8 cellular contexts compared by ENCODE assay signal in genomic region chr14:103819503-103820307, GRCh38. TPM values are rescaled to one million over a fixed set of nuclear protein-coding genes. Genes with fewer than 3 reads are reported as not detected.
DNase-seq lines count a peak whose midpoint lies in the region; ATAC-seq and TF ChIP-seq lines count a peak whose summit lies in the region.

No MANE protein-coding gene starts in this region.

- intact Hi-C loops in mammary epithelial cell (cut with micrococcal nuclease) (no loop called here), right lobe of liver (cut with DNase I) (no loop called here)
- intact Hi-C loops in activated T-helper 2 cell treated with anti-CD3 and anti-CD28 coated beads, Interferon-gamma antibody, Interleukin-2, Interleukin-4, amounts not matched to agents 10 μg/mL and 5 μg/mL and 100 μg/mL, durations not matched to agents 14 hours and 24 hours and 36 hours (cut with micrococcal nuclease): no loop called here

- TF ChIP-seq POLR2A in right lobe of liver (IDR thresholded peaks at IDR 0.05): no peak

- TF ChIP-seq CTCF in BE2C (IDR thresholded peaks at IDR 0.05; ENCODE audit: low read depth, low read length) (no peak), mammary epithelial cell (conservative IDR thresholded peaks at IDR 0.05 in 1 of 2, IDR thresholded peaks at IDR 0.05 in 1 of 2; ENCODE audit: extremely low read depth in 1 of 2, insufficient read depth in 1 of 2, low read depth in 1 of 2, low read length in 2 of 2) (no peak), right lobe of liver (IDR thresholded peaks at IDR 0.05) (no peak)

- H3K4me1 Mint-ChIP-seq in activated T-helper 2 cell treated with anti-CD3 and anti-CD28 coated beads, Interferon-gamma antibody, Interleukin-2, Interleukin-4, amounts not matched to agents 10 μg/mL and 5 μg/mL and 100 μg/mL, durations not matched to agents 14 hours and 24 hours and 36 hours (ENCODE audit: low read depth): peaks cover 6% of the 10 kb centered on the region

- 75% methylated on average over 7 of the region's 7 CpGs for WGBS in mammary epithelial cell (ENCODE audit: low coverage, missing lambda C conversion rate)
- WGBS in right lobe of liver (ENCODE audit: insufficient coverage, low coverage, low lambda C conversion rate, missing lambda C conversion rate): 13% methylated on average over 6 of the region's 7 CpGs

- peaks cover 25% of the 10 kb centered on the region for H3K4me1 ChIP-seq in BE2C
- no peaks in the 10 kb centered on the region for H3K4me1 ChIP-seq in mammary epithelial cell (ENCODE audit: insufficient read depth, low read length)
- H3K4me1 ChIP-seq in right lobe of liver: peaks cover 0 to 16% (median 7%) of the 10 kb centered on the region in 4 donors

- CTCF ChIA-PET in mammary epithelial cell (lab: Charles Lee; ENCODE audit: low non-redundant PET): interaction anchor here (0.6 kb wide), 1 partner anchor 45 kb away, joined by 3 read pairs; no protein-coding TSS in a partner anchor

- H3K27me3 ChIP-seq in BE2C (no peaks in the 10 kb centered on the region), mammary epithelial cell (ENCODE audit: insufficient read depth, low read length) (no peaks in the 10 kb centered on the region), right lobe of liver (no peaks in the 10 kb centered on the region)

- H3K27ac Mint-ChIP-seq in activated T-helper 2 cell treated with anti-CD3 and anti-CD28 coated beads, Interferon-gamma antibody, Interleukin-2, Interleukin-4, amounts not matched to agents 10 μg/mL and 5 μg/mL and 100 μg/mL, durations not matched to agents 14 hours and 24 hours and 36 hours: no peak overlapping the region

- H3K9me3 ChIP-seq in BE2C: no peaks in the 10 kb centered on the region
- no peaks in the 10 kb centered on the region for H3K9me3 ChIP-seq in mammary epithelial cell (replicated peaks; ENCODE audit: insufficient read depth, low read length)
- no peaks in the 10 kb centered on the region for H3K9me3 ChIP-seq in right lobe of liver

- H3K4me3 ChIP-seq in BE2C (ENCODE audit: low read depth, low read length) (peak overlapping the region; percentile 15), mammary epithelial cell (replicated peaks in 1 of 3; ENCODE audit: insufficient read depth in 1 of 3, low read depth in 2 of 3, low read length in 3 of 3) (no peak overlapping the region), right lobe of liver (no peak overlapping the region)

- no TSS peak for BruUV-seq in mammary epithelial cell (replicated peaks; lab: Mats Ljungman, UMichigan)

- H3K27me3 Mint-ChIP-seq in activated T-helper 2 cell treated with anti-CD3 and anti-CD28 coated beads, Interferon-gamma antibody, Interleukin-2, Interleukin-4, amounts not matched to agents 10 μg/mL and 5 μg/mL and 100 μg/mL, durations not matched to agents 14 hours and 24 hours and 36 hours (ENCODE audit: low read depth): peaks cover 2% of the 10 kb centered on the region

- dilution Hi-C loops in mammary epithelial cell (cut with HindIII; ENCODE audit: low sequenced_read_pairs): no loop called here

- DNase-seq in BE2C: peak; percentile 85
- peak; percentile 90 for DNase-seq in NCI-H1105 treated with DMSO at 0.1 percent for 48 hours (lab: John Stamatoyannopoulos, UW)
- DNase-seq in mammary epithelial cell: peak; percentile 45
- peak in 1 of 3 donors; percentile 42 for DNase-seq in right lobe of liver
- DNase-seq in CD1c-positive myeloid dendritic cell (ENCODE audit: extremely low spot score): no peak
- DNase-seq in HPDE6-E6E7 (ENCODE audit: extremely low spot score): no peak
- no peak for DNase-seq in activated T-helper 2 cell treated with anti-CD3 and anti-CD28 coated beads, Interferon-gamma antibody, Interleukin-2, Interleukin-4, amounts not matched to agents 10 μg/mL and 5 μg/mL and 100 μg/mL, durations not matched to agents 14 hours and 24 hours and 36 hours (ENCODE audit: low spot score)

- no peaks in the 10 kb centered on the region for H4K20me1 ChIP-seq in mammary epithelial cell (ENCODE audit: insufficient read depth, low read length)

- ATAC-seq in right lobe of liver (peak; percentile 23 to 95 (median 82)), GM21390 (IDR thresholded peaks at IDR 0.05; ENCODE audit: unreplicated experiment) (no peak)

- H3K4me2 ChIP-seq in mammary epithelial cell (ENCODE audit: insufficient read depth, low read depth, low read length): no peak overlapping the region

- H3K9me3 Mint-ChIP-seq in activated T-helper 2 cell treated with anti-CD3 and anti-CD28 coated beads, Interferon-gamma antibody, Interleukin-2, Interleukin-4, amounts not matched to agents 10 μg/mL and 5 μg/mL and 100 μg/mL, durations not matched to agents 14 hours and 24 hours and 36 hours: no peaks in the 10 kb centered on the region

- H3K79me2 ChIP-seq in mammary epithelial cell (ENCODE audit: insufficient read depth, low read length): peaks cover 65% of the 10 kb centered on the region

- no peak overlapping the region for H2AFZ ChIP-seq in mammary epithelial cell (ENCODE audit: low read depth, low read length)

- H3K36me3 ChIP-seq in BE2C (no peaks in the 10 kb centered on the region), mammary epithelial cell (ENCODE audit: insufficient read depth, low read length) (no peaks in the 10 kb centered on the region), right lobe of liver (no peaks in the 10 kb centered on the region)

- H3K27ac ChIP-seq in mammary epithelial cell (ENCODE audit: insufficient read depth, low read depth, low read length): no peak overlapping the region
- H3K27ac ChIP-seq in right lobe of liver: no peak overlapping the region

- no peaks in the 10 kb centered on the region for H3K36me3 Mint-ChIP-seq in activated T-helper 2 cell treated with anti-CD3 and anti-CD28 coated beads, Interferon-gamma antibody, Interleukin-2, Interleukin-4, amounts not matched to agents 10 μg/mL and 5 μg/mL and 100 μg/mL, durations not matched to agents 14 hours and 24 hours and 36 hours (ENCODE audit: low read depth)

- in situ Hi-C loops in mammary epithelial cell (cut with MboI; ENCODE audit: low sequenced_read_pairs in 2 of 2): no loop called here

- H3K9ac ChIP-seq in mammary epithelial cell (ENCODE audit: insufficient read depth, low read length): no peak overlapping the region

- H3K4me3 Mint-ChIP-seq in activated T-helper 2 cell treated with anti-CD3 and anti-CD28 coated beads, Interferon-gamma antibody, Interleukin-2, Interleukin-4, amounts not matched to agents 10 μg/mL and 5 μg/mL and 100 μg/mL, durations not matched to agents 14 hours and 24 hours and 36 hours (ENCODE audit: low read depth): no peak overlapping the region

RNA-seq across cellular contexts. Expression of gene PPP1R13B, which starts 27.7 kb away (rescaled TPM):
- 70.6 TPM for polyA plus RNA-seq in BE2C (2012; ENCODE audit: insufficient read depth, insufficient read length, low read depth)
- total RNA-seq in mammary epithelial cell (10 to 100 TPM in 1 of 2 donors, 1 to 10 TPM in 1; 6.8 to 22.8 TPM), right lobe of liver (10 to 100 TPM in 5 of 6 experiments, 1 to 10 TPM in 1; 9.2 to 22.4 (median 13.9) TPM)
- 6.2 TPM for polyA plus RNA-seq in mammary epithelial cell
- polyA minus RNA-seq in mammary epithelial cell: 45.8 TPM
- total RNA-seq in activated T-helper 2 cell treated with anti-CD3 and anti-CD28 coated beads, Interferon-gamma antibody, Interleukin-2, Interleukin-4, amounts not matched to agents 10 μg/mL and 5 μg/mL and 100 μg/mL, durations not matched to agents 14 hours and 24 hours and 36 hours: 7.8 and 13.5 TPM in 2 replicates

Comparison
In these comparisons a context has a peak if more than half of its experiments do, and no peak if none do; other contexts are left out.
1. DNase-seq: peak in BE2C (single experiment), NCI-H1105 treated with DMSO at 0.1 percent for 48 hours (single experiment) and mammary epithelial cell (single experiment); none in CD1c-positive myeloid dendritic cell (single experiment), HPDE6-E6E7 (single experiment) and activated T-helper 2 cell treated with anti-CD3 and anti-CD28 coated beads, Interferon-gamma antibody, Interleukin-2, Interleukin-4, amounts not matched to agents 10 μg/mL and 5 μg/mL and 100 μg/mL, durations not matched to agents 14 hours and 24 hours and 36 hours (single experiment).